Comparison of ENCODE assay signal across 19 cellular contexts in the genomic region with DNA sequence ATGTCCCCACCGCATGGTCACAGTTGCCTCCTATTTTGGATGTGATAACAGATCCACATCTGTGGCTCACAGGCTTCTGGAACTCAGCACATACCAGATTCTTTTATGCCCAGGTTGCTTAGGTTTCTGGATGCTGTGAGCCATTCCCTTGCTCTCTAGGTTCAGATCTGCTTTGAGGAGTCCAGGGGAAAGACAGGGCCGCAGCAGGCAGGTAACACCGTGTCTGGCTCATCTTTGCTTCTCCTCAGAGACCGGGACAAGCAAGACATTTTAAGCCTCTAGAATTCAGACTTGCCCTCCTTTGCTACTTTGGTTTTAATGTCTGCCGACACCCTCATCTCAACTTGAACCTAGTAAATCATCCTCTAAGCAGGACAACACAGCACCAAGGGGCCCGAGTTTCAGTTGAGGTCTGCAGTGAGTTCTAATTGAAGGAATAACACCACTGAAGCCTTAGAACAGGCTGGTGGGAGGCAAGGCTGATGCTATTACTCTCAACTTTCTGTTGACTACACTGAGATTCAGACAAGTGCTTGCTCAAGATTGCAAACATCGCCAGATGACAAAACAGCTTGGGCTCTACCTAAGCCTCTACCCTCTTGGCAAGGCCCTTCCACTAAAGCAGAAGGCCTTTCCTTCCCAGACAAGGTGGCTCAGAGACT. TPM values are rescaled to one million over a fixed set of nuclear protein-coding genes. Genes with fewer than 3 reads are reported as not detected.
DNase-seq lines count a peak whose midpoint lies in the region; FAIRE-seq and TF ChIP-seq lines count a peak whose summit lies in the region.
"Had no signal": no experiment of that assay in that cellular context is flagged by ENCODE, and none has a peak within 500 bp of the region (broad histone marks: within the 10 kb centered on the region; RNA-seq: fewer than 3 reads in every experiment).

No MANE protein-coding gene starts in this region.

- H3K4ac ChIP-seq in H1 (replicated peaks; ENCODE audit: insufficient read length, low read depth, low read length): no peak overlapping the region

- TF ChIP-seq RAD21 in H1 (IDR thresholded peaks at IDR 0.05 in 1 of 2, conservative IDR thresholded peaks at IDR 0.05 in 1 of 2; ENCODE audit: low read depth in 2 of 2, low read length in 2 of 2): no peak

- H3K4me2 ChIP-seq in OCI-LY7 (ENCODE audit: low read length): peak overlapping the region; percentile 45
- H3K4me2 ChIP-seq in H1 (ENCODE audit: insufficient read depth in 1 of 2, low read depth in 2 of 2, low read length in 2 of 2): no peak overlapping the region

- in situ Hi-C loops in ACHN (cut with HindIII; ENCODE audit: low pct_ligation_motif_present, low pct_unique_long_range_greater_than_20kb, low sequenced_read_pairs): loop anchor here (25.0 kb wide), 1 partner anchor 199 kb away; no protein-coding TSS in a partner anchor

- no peaks in the 10 kb centered on the region for H3K9me3 ChIP-seq in OCI-LY7 (ENCODE audit: low read length)
- no peaks in the 10 kb centered on the region for H3K9me3 ChIP-seq in H1 (ENCODE audit: insufficient read depth in 2 of 2, low read depth in 1 of 2, low read length in 1 of 2)
- H3K9me3 ChIP-seq: stomach, tibial nerve had no signal

- 90% methylated on average over 7 of the region's 7 CpGs; no CpG with 5 or more reads in 1 of the 2 experiments for WGBS in H1 (ENCODE audit: extremely low coverage in 1 of 2, insufficient coverage in 1 of 2, insufficient read length in 1 of 2, insufficient replicate concordance in 2 of 2, low coverage in 1 of 2, low lambda C conversion rate in 2 of 2, missing lambda C conversion rate in 1 of 2), 2 experiments

- H3K14ac ChIP-seq in H1 (ENCODE audit: insufficient read length): no peak overlapping the region

- H3K27me3 Mint-ChIP-seq in HFFc6 (ENCODE audit: insufficient read depth): peaks cover under 1% of the 10 kb centered on the region; the same call in 1 of the 2 replicates
- H3K27me3 Mint-ChIP-seq: activated naive CD4-positive, alpha-beta T cell treated with anti-CD3 and anti-CD28 coated beads, Interleukin-2, amount 50 U/mL, for 24 hours; progenitor cell of endocrine pancreas had no signal

- H3K27me3 ChIP-seq in H1 (replicated peaks in 1 of 4; ENCODE audit: control insufficient read depth in 3 of 4, extremely low read depth in 1 of 4, insufficient read depth in 3 of 4, low read length in 3 of 4): no peaks in the 10 kb centered on the region
- H3K27me3 ChIP-seq: stomach, tibial nerve had no signal

- H3K23me2 ChIP-seq in H1 (ENCODE audit: low read depth, low read length): no peaks in the 10 kb centered on the region; the same call in 1 of the 2 replicates

- no peak for TF ChIP-seq EP300 in H1 (IDR thresholded peaks at IDR 0.05; ENCODE audit: borderline replicate concordance in 1 of 2, low read depth in 2 of 2, low read length in 2 of 2)

- no peak overlapping the region for H2AK5ac ChIP-seq in H1 (ENCODE audit: low read depth, low read length)

- 0 out of 7 replicates have a peak overlapping the region, but pooled peaks of 1 of the 4 experiments have one; percentile 10 for H3K9ac ChIP-seq in H1 (replicated peaks in 1 of 4; ENCODE audit: extremely low read depth in 1 of 4, low read depth in 3 of 4, low read length in 3 of 4)

- H3K9me2 ChIP-seq in OCI-LY7 (ENCODE audit: insufficient read depth, low read length): no peaks in the 10 kb centered on the region

- no peak overlapping the region for H2BK12ac ChIP-seq in H1 (ENCODE audit: low read depth, low read length)

- H3K36me3 Mint-ChIP-seq in HFFc6 (ENCODE audit: low read depth): no peaks in the 10 kb centered on the region

- H4K8ac ChIP-seq in H1 (ENCODE audit: extremely low read depth, insufficient read depth, low read length): no peak overlapping the region

- TF ChIP-seq CTCF in HFFc6 (IDR thresholded peaks at IDR 0.05) (no peak), OCI-LY7 (conservative IDR thresholded peaks at IDR 0.05; ENCODE audit: low read length) (no peak), H1 (IDR thresholded peaks at IDR 0.05; ENCODE audit: control extremely low read depth in 1 of 3, insufficient read depth in 1 of 3, low read depth in 1 of 3, low read length in 3 of 3) (no peak)

- TF ChIP-seq POLR2A in H1 (IDR thresholded peaks at IDR 0.05; ENCODE audit: control extremely low read depth in 1 of 2, low read depth in 2 of 2, low read length in 2 of 2): no peak

- H4K91ac ChIP-seq in H1 (replicated peaks; ENCODE audit: insufficient read length, low read length): no peak overlapping the region

- intact Hi-C loops in OCI-LY7 (cut with micrococcal nuclease; ENCODE audit: unreplicated experiment): no loop called here

- H4K20me1 ChIP-seq in OCI-LY7 (ENCODE audit: insufficient read depth, low read length): no peaks in the 10 kb centered on the region
- no peaks in the 10 kb centered on the region for H4K20me1 ChIP-seq in H1 (replicated peaks in 1 of 2; ENCODE audit: control insufficient read depth in 1 of 2, insufficient read depth in 2 of 2, low read length in 2 of 2)

- no peak overlapping the region for H3K56ac ChIP-seq in H1 (replicated peaks; ENCODE audit: insufficient read length, low read depth, low read length)

- no peak overlapping the region for H3K18ac ChIP-seq in H1 (ENCODE audit: extremely low read depth, low read length)

- peak overlapping the region; percentile 30; the same call in 1 of the 2 replicates for H3K4me3 Mint-ChIP-seq in HFFc6
- H3K4me3 Mint-ChIP-seq: activated T-helper 17 cell treated with anti-CD3 and anti-CD28 coated beads, Interleukin-2, amount 50 U/mL, for 72 hours; central memory CD8-positive, alpha-beta T cell had no signal

- peaks cover 29% of the 10 kb centered on the region for H3K4me1 Mint-ChIP-seq in HFFc6 (ENCODE audit: low read depth)
- H3K4me1 Mint-ChIP-seq: activated T-helper 17 cell treated with anti-CD3 and anti-CD28 coated beads, Interleukin-2, amount 50 U/mL, for 72 hours; central memory CD8-positive, alpha-beta T cell had no signal

- H3K79me2 ChIP-seq in OCI-LY7 (ENCODE audit: insufficient read depth, low read depth, low read length): no peaks in the 10 kb centered on the region
- no peaks in the 10 kb centered on the region for H3K79me2 ChIP-seq in H1 (ENCODE audit: control insufficient read depth in 1 of 2, insufficient read depth in 2 of 2, low read length in 2 of 2)

- no peak overlapping the region for H3K23ac ChIP-seq in H1 (ENCODE audit: insufficient read length)

- H4K5ac ChIP-seq in H1 (ENCODE audit: insufficient read length, low read depth, low read length): no peak overlapping the region

- no peak overlapping the region for H2BK5ac ChIP-seq in H1 (ENCODE audit: low read depth, low read length)

- H3K79me1 ChIP-seq in H1 (ENCODE audit: low read depth, low read length): no peaks in the 10 kb centered on the region

- H3K27ac ChIP-seq in OCI-LY7 (ENCODE audit: low read depth, low read length, poor library complexity, severe bottlenecking) (no peak overlapping the region), H1 (ENCODE audit: low read depth, low read length) (no peak overlapping the region)
- H3K27ac ChIP-seq: stomach, VCaP had no signal

- H3K36me3 ChIP-seq in OCI-LY7 (ENCODE audit: insufficient read depth, low read length) (no peaks in the 10 kb centered on the region), H1 (ENCODE audit: control insufficient read depth in 2 of 4, insufficient read depth in 4 of 4, low read length in 3 of 4) (no peaks in the 10 kb centered on the region)

- no peak overlapping the region for H2BK120ac ChIP-seq in H1 (replicated peaks; ENCODE audit: low read depth, low read length)

- H3K4me3 ChIP-seq in OCI-LY7 (ENCODE audit: low read depth, low read length, poor library complexity, severe bottlenecking): no peak overlapping the region
- H3K4me3 ChIP-seq in H1 (ENCODE audit: extremely low read depth in 1 of 4, insufficient read depth in 2 of 4, low read depth in 3 of 4, low read length in 4 of 4): no peak overlapping the region
- H3K4me3 ChIP-seq: stomach, tibial nerve had no signal

- CTCF ChIA-PET in OCI-LY7 (lab: Charles Lee; ENCODE audit: unreplicated experiment) (no interaction called here), H1 (lab: Charles Lee; ENCODE audit: partially characterized antibody) (interaction anchor here (0.6 to 2.6 kb wide), 4 partner anchors 13 to 279 kb away, joined by 3 to 9 read pairs (median 6); no protein-coding TSS in a partner anchor)

- peak; percentile 35 for DNase-seq in DMS 273 treated with DMSO at 0.1 percent for 48 hours (lab: John Stamatoyannopoulos, UW)
- DNase-seq in HFFc6: no peak
- DNase-seq in OCI-LY7 (ENCODE audit: low spot score): no peak
- no peak for DNase-seq in H1 (ENCODE audit: low read depth in 1 of 2, low spot score in 2 of 2)
- DNase-seq in NCI-H2029 (lab: John Stamatoyannopoulos, UW): no peak
- DNase-seq in ACHN: no peak
- DNase-seq in RCC 7860 (ENCODE audit: low spot score): no peak
- no peak for DNase-seq in central memory CD4-positive, alpha-beta T cell
- DNase-seq: activated CD4-positive, alpha-beta T cell treated with anti-CD3 and anti-CD28 coated beads, Interleukin-2, amount 50 U/mL, for 4 hours; activated CD8-positive, alpha-beta memory T cell treated with anti-CD3 and anti-CD28 coated beads, Interleukin-2, amount 50 U/mL, for 4 hours; stimulated activated CD8-positive, alpha-beta memory T cell treated with anti-CD3 and anti-CD28 coated beads, Interleukin-4, amount 100 ng/mL, for 48 hours; stomach had no signal

- no peak overlapping the region for H2BK20ac ChIP-seq in H1 (ENCODE audit: low read length)

- BruUV-seq in OCI-LY7 (replicated peaks; lab: Mats Ljungman, UMichigan): no TSS peak

- no peak for FAIRE-seq in H1 (lab: Jason Lieb, UNC)
- no peak for FAIRE-seq in RCC 7860 (lab: Jason Lieb, UNC)
- FAIRE-seq: GM19239 had no signal

- H2AFZ ChIP-seq in OCI-LY7 (ENCODE audit: low read length): peak overlapping the region; percentile 48
- H2AFZ ChIP-seq in H1 (ENCODE audit: low read length): peak overlapping the region; percentile 72

- POLR2A ChIA-PET in OCI-LY7 (lab: Charles Lee): no interaction called here
- POLR2A ChIA-PET in H1 (lab: Charles Lee; ENCODE audit: partially characterized antibody): interaction anchor here (0.6 kb wide), 2 partner anchors 236 to 431 kb away, joined by 3 read pairs; no protein-coding TSS in a partner anchor

- no peaks in the 10 kb centered on the region for H3K9me3 Mint-ChIP-seq in HFFc6
- H3K9me3 Mint-ChIP-seq: activated naive CD4-positive, alpha-beta T cell treated with anti-CD3 and anti-CD28 coated beads, Interleukin-2, amount 50 U/mL, for 24 hours; activated T-helper 17 cell treated with anti-CD3 and anti-CD28 coated beads, Interleukin-2, amount 50 U/mL, for 72 hours; central memory CD8-positive, alpha-beta T cell had no signal

- H3K4me1 ChIP-seq in OCI-LY7 (ENCODE audit: insufficient read depth, low read length, poor library complexity, severe bottlenecking) (peaks cover 8% of the 10 kb centered on the region), H1 (replicated peaks in 1 of 4; ENCODE audit: control insufficient read depth in 3 of 4, insufficient read depth in 4 of 4, low read length in 3 of 4) (peaks cover 2 to 5% (median 4%) of the 10 kb centered on the region in 4 experiments; a peak in 4 of 7 replicates)
- H3K4me1 ChIP-seq: tibial nerve had no signal

- no peak overlapping the region for H2BK15ac ChIP-seq in H1 (ENCODE audit: low read length)

- no peak overlapping the region for H3K27ac Mint-ChIP-seq in HFFc6

RNA-seq across cellular contexts. Expression of gene MDM2, which starts 55.3 kb away (rescaled TPM):
- total RNA-seq in HFFc6 (2021; fragmentation: NEBNext Ultra II Directional; extraction: Animal tissue kit (Norgen Biotek cat#: 25700)): 100 to 1,000 TPM; 216 to 270 (median 236) TPM
- 143 and 229 TPM in 2 replicates for total RNA-seq in OCI-LY7 (2014; rRNA removed; shearing (Covaris generic))
- total RNA-seq in OCI-LY7 (2022): 318 and 366 TPM in 2 replicates
- total RNA-seq in H1 (2021; fragmentation: NEBNext Ultra II Directional; extraction: Animal tissue kit (Norgen Biotek cat#: 25700)): 115 and 134 TPM in 2 replicates
- 15.1 and 16.3 TPM in 2 replicates for polyA plus RNA-seq in H1 (2011; rRNA removed)
- 19.6 TPM for polyA plus RNA-seq in H1 (2011; cell fraction: cytosol; rRNA removed)
- 19.2 TPM for polyA plus RNA-seq in H1 (2011; cell fraction: nucleus; rRNA removed)
- 19.4 to 58.6 TPM (median 26.0 TPM) in 4 replicates for polyA plus RNA-seq in H1 (2012, experiment 1 of 2)
- 2.7 TPM for polyA plus RNA-seq in H1 (2012, experiment 2 of 2)
- polyA plus RNA-seq in H1 (2013, experiment 1 of 2): 67.8 TPM
- 62.5 TPM for polyA plus RNA-seq in H1 (2013, experiment 2 of 2)
- 74.4 and 85.2 TPM in 2 replicates for polyA minus RNA-seq in H1 (2011; rRNA and poly(A)+ RNA removed)
- polyA minus RNA-seq in H1 (2011; cell fraction: cytosol; rRNA and poly(A)+ RNA removed): 66.8 TPM
- 108 TPM for polyA minus RNA-seq in H1 (2011; cell fraction: nucleus; rRNA and poly(A)+ RNA removed)
